In the genomic region with DNA sequence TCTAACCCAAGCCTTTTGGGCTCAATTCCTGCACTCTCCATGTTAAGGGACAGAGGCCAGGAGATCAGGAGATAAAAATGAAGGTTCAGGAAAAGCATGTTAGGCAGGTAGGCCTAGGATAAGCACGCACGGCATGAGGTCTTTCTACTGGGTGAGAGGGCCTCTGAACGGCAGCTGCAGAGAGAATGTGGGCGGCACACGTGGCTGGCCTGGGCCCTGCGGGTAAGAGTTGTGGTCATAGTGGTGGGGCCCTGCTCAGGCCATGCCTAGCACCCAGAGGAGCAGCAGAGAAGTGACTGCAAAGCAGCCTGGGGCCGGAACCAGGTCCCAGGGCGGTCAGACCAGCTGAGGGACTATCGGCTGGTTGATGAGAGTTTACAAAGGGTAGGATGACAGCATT, we compare ENCODE assay signal across 13 cellular contexts. TPM values are rescaled to one million over a fixed set of nuclear protein-coding genes. Genes with fewer than 3 reads are reported as not detected.
DNase-seq lines count a peak whose midpoint lies in the region; ATAC-seq, FAIRE-seq and TF ChIP-seq lines count a peak whose summit lies in the region.
"Had no signal": no experiment of that assay in that cellular context is flagged by ENCODE, and none has a peak within 500 bp of the region (broad histone marks: within the 10 kb centered on the region; RNA-seq: fewer than 3 reads in every experiment).

No MANE protein-coding gene starts in this region.

- no peak for TF ChIP-seq POLR2A in GM12878 (IDR thresholded peaks at IDR 0.05; ENCODE audit: low read depth, low read length)

- DNase-seq in SIG-M5 treated with dmso at 0.1 percent for 504 hours (lab: John Stamatoyannopoulos, UW; ENCODE audit: unreplicated experiment) (peak; percentile 36), SIG-M5 (lab: John Stamatoyannopoulos, UW) (no peak), GM12878 (ENCODE audit: low read depth, low spot score) (peak; percentile 59), upper lobe of right lung (peak; percentile 58), Right ventricle myocardium superior (no peak), NCI-H1092 treated with DMSO at 0.1 percent for 48 hours (lab: John Stamatoyannopoulos, UW) (no peak), mucosa of gallbladder (ENCODE audit: low spot score) (no peak)
- DNase-seq: activated naive CD8-positive, alpha-beta T cell treated with anti-CD3 and anti-CD28 coated beads, Interleukin-2, amount 10 ng/mL, durations not matched to agents 7 days and 5 days; stomach; WERI-Rb-1 had no signal

- H4K20me1 ChIP-seq in GM12878 (ENCODE audit: control insufficient read depth, insufficient read depth), result no peaks in the 10 kb centered on the region

- WGBS in GM12878 (ENCODE audit: insufficient coverage, insufficient replicate concordance, low lambda C conversion rate, missing lambda C conversion rate), result 8% methylated on average over 9 of the region's 9 CpGs

- H3K4me2 ChIP-seq in GM12878 (ENCODE audit: control insufficient read depth, insufficient read depth), result peak overlapping the region; percentile 57; the same call in 1 of the 2 replicates

- H3K9me3 ChIP-seq in GM12878 (replicated peaks; ENCODE audit: control insufficient read depth, insufficient read depth, low read length), result no peaks in the 10 kb centered on the region; the same call in 2 of the 3 replicates
- H3K9me3 ChIP-seq in upper lobe of right lung, result no peaks in the 10 kb centered on the region
- H3K9me3 ChIP-seq: stomach had no signal

- no peaks in the 10 kb centered on the region for H3K36me3 ChIP-seq in GM12878 (ENCODE audit: control insufficient read depth in 2 of 2, insufficient read depth in 2 of 2, low read length in 1 of 2)
- no peaks in the 10 kb centered on the region for H3K36me3 ChIP-seq in upper lobe of right lung
- H3K36me3 ChIP-seq: stomach, WERI-Rb-1 had no signal

- H3K4me1 ChIP-seq in GM12878 (ENCODE audit: control insufficient read depth, insufficient read depth, low read length) (peaks cover 10% of the 10 kb centered on the region; the same call in 1 of the 2 replicates), upper lobe of right lung (peaks cover 5% of the 10 kb centered on the region)

- TF ChIP-seq RAD21 in GM12878 (IDR thresholded peaks at IDR 0.05; ENCODE audit: insufficient read depth, low read depth, low read length), result no peak

- CTCF ChIA-PET in GM12878 (lab: Yijun Ruan, JAX), result interaction anchor here (0.8 to 2.0 kb wide), 4 partner anchors 13 to 64 kb away, joined by 3 to 7 read pairs (median 4); no protein-coding TSS in a partner anchor

- no peaks in the 10 kb centered on the region for H3K79me2 ChIP-seq in GM12878 (ENCODE audit: control insufficient read depth, insufficient read depth, low read length)

- BruUV-seq in GM12878 (replicated peaks; lab: Mats Ljungman, UMichigan), result no TSS peak

- FAIRE-seq in GM12878 (lab: Jason Lieb, UNC), result peak; percentile 77
- FAIRE-seq: A204.1 had no signal

- H3K27me3 ChIP-seq in GM12878 (replicated peaks in 1 of 2; ENCODE audit: control insufficient read depth in 2 of 2, insufficient read depth in 2 of 2, low read length in 1 of 2) (no peaks in the 10 kb centered on the region), upper lobe of right lung (no peaks in the 10 kb centered on the region)

- peak; percentile 69 to 77; a peak in 2 of 4 replicates for TF ChIP-seq EP300 in GM12878 (IDR thresholded peaks at IDR 0.05; ENCODE audit: borderline replicate concordance in 1 of 2, control insufficient read depth in 1 of 2, low read depth in 2 of 2, low read length in 2 of 2)

- in situ Hi-C loops in GM12878 (cut with MboI), result no loop called here

- TF ChIP-seq CTCF in GM12878 (IDR thresholded peaks at IDR 0.05 in 2 of 3, conservative IDR thresholded peaks at IDR 0.05 in 1 of 3; ENCODE audit: control insufficient read depth in 2 of 3, extremely low read depth in 1 of 3, insufficient read depth in 1 of 3, low read depth in 3 of 3, low read length in 3 of 3), result no peak
- TF ChIP-seq CTCF in upper lobe of right lung (IDR thresholded peaks at IDR 0.05), result no peak

- POLR2A ChIA-PET in GM12878 (lab: Charles Lee), result interaction anchor here (0.5 kb wide), 1 partner anchor 17 kb away, joined by 3 read pairs; no protein-coding TSS in a partner anchor

- no peak overlapping the region for H3K27ac ChIP-seq in GM12878 (ENCODE audit: control insufficient read depth, insufficient read depth)
- H3K27ac ChIP-seq in upper lobe of right lung, result no peak overlapping the region
- H3K27ac ChIP-seq: stomach, WERI-Rb-1 had no signal

- RAD21 ChIA-PET in GM12878 (lab: Charles Lee; ENCODE audit: unreplicated experiment), result interaction anchor here (1.2 kb wide), 1 partner anchor 9 kb away, joined by 3 read pairs; no protein-coding TSS in a partner anchor

- SMC1A ChIA-PET in GM12878 (lab: Charles Lee; ENCODE audit: uncharacterized antibody, unreplicated experiment), result interaction anchor here (1.1 to 2.4 kb wide), 4 partner anchors 9 to 61 kb away, joined by 3 to 9 read pairs (median 4); no protein-coding TSS in a partner anchor

- H3K9ac ChIP-seq in GM12878 (ENCODE audit: control insufficient read depth, insufficient read depth, low read length), result no peak overlapping the region

- no peak overlapping the region for H3K4me3 ChIP-seq in GM12878
- H3K4me3 ChIP-seq in upper lobe of right lung, result no peak overlapping the region
- H3K4me3 ChIP-seq: lung, stomach had no signal

- ATAC-seq in HG03432 (IDR thresholded peaks at IDR 0.05; ENCODE audit: unreplicated experiment) (peak; percentile 71), GM12878 (peak; percentile 99), upper lobe of right lung (peak; percentile 47), Right ventricle myocardium superior (ENCODE audit: poor library complexity) (no peak)

- intact Hi-C loops in GM12878 (cut with micrococcal nuclease; ENCODE audit: unreplicated experiment), result no loop called here
- intact Hi-C loops in upper lobe of right lung (cut with DNase I), result no loop called here
- intact Hi-C loops in Right ventricle myocardium superior (cut with DNase I), result no loop called here

- H2AFZ ChIP-seq in GM12878 (ENCODE audit: control insufficient read depth, low read depth, low read length), result no peak overlapping the region

TF ChIP-seq in GM12878, 131 proteins besides CTCF, POLR2A, EP300 and RAD21 (continues in another document):
- TF ChIP-seq NFXL1 (IDR thresholded peaks at IDR 0.05; ENCODE audit: borderline replicate concordance) (no peak), TCF3 (IDR thresholded peaks at IDR 0.05; ENCODE audit: borderline replicate concordance, insufficient read depth, low read depth, low read length) (0 out of 2 replicates have a peak, but pooled peaks have one; percentile 73), GABPA (IDR thresholded peaks at IDR 0.05; ENCODE audit: low read depth) (no peak), IRF3 (IDR thresholded peaks at IDR 0.05) (no peak), HDAC6 (IDR thresholded peaks at IDR 0.05; ENCODE audit: unreplicated experiment) (no peak), POLR2AphosphoS2 (IDR thresholded peaks at IDR 0.05; ENCODE audit: low read depth, low read length) (no peak), MAX (IDR thresholded peaks at IDR 0.05; ENCODE audit: low read depth, low read length) (peak; percentile 85), SUPT20H (IDR thresholded peaks at IDR 0.05; ENCODE audit: borderline replicate concordance, control insufficient read depth, low read depth, low read length) (no peak), NBN (IDR thresholded peaks at IDR 0.05) (peak; percentile 93), MEF2B (IDR thresholded peaks at IDR 0.05; ENCODE audit: partially characterized antibody, poor library complexity, severe bottlenecking) (peak; percentile 72), RBBP5 (conservative IDR thresholded peaks at IDR 0.05) (no peak), POU2F2 (IDR thresholded peaks at IDR 0.05; ENCODE audit: borderline replicate concordance, low read depth, low read length) (peak; percentile 37; the same call in 1 of the 3 replicates), CHD2 (IDR thresholded peaks at IDR 0.05; ENCODE audit: borderline replicate concordance, low read depth, low read length) (peak; percentile 63; the same call in 1 of the 2 replicates), CBFB (IDR thresholded peaks at IDR 0.05; ENCODE audit: low read depth) (peak; percentile 93; the same call in 1 of the 2 replicates), TARDBP (IDR thresholded peaks at IDR 0.05; ENCODE audit: borderline replicate concordance) (no peak), STAT3 (IDR thresholded peaks at IDR 0.05; ENCODE audit: low read depth, low read length) (no peak)

RNA-seq across cellular contexts. Expression of gene FOXO6, which starts 7.5 kb away (rescaled TPM):
- 3.1 and 4.2 TPM in 2 replicates for total RNA-seq in GM12878 (2013; cell fraction: nucleolus; rRNA removed)
- total RNA-seq in GM12878 (2014; rRNA removed) (not detected in 2 replicates), GM12878 (2014; rRNA removed; fragmentation: Illumina TruSeq; extraction: Trizol) (not detected in 2 replicates), GM12878 (2021) (0.13 TPM in 1 of 2 replicates, not detected in the other), upper lobe of right lung (0.43 TPM), Right ventricle myocardium superior (3.6 TPM), mucosa of gallbladder (10.0 TPM)
- not detected for polyA plus RNA-seq in GM12878 (2011; ENCODE audit: low read depth)
- polyA plus RNA-seq in GM12878 (2011; rRNA removed) (0.09 and 0.37 TPM in 2 replicates), GM12878 (2014; fragmentation: Illumina TruSeq; extraction: Trizol) (not detected in 2 replicates), GM12878 (2014; fragmentation: Nextera tagmentation; extraction: Ambion mirVana) (not detected), GM12878 (2014; rRNA removed) (0.05 TPM in 1 of 2 replicates, not detected in the other), GM12878 (2016; fragmentation: Nextera tagmentation; extraction: Ambion mirVana) (not detected)
- 0.18 and 0.25 TPM in 2 replicates for polyA plus RNA-seq in GM12878 (2011; cell fraction: cytosol; rRNA removed)
- 0.57 and 0.67 TPM in 2 replicates for polyA plus RNA-seq in GM12878 (2011; cell fraction: nucleus; rRNA removed)
- 0.05 and 0.07 TPM in 2 replicates for polyA plus RNA-seq in GM12878 (2012)
- 0.10 and 0.15 TPM in 2 replicates for polyA minus RNA-seq in GM12878 (2011; rRNA and poly(A)+ RNA removed)
- 0.67 TPM in 1 of 2 replicates, not detected in the other for polyA minus RNA-seq in GM12878 (2011; cell fraction: cytosol; rRNA and poly(A)+ RNA removed)
- polyA minus RNA-seq in GM12878 (2011; cell fraction: nucleus; rRNA and poly(A)+ RNA removed), result 0.48 and 1.1 TPM in 2 replicates
- total RNA-seq: activated naive CD8-positive, alpha-beta T cell treated with anti-CD3 and anti-CD28 coated beads, Interleukin-2, amount 10 ng/mL, durations not matched to agents 7 days and 5 days had no signal

Comparison
In these comparisons a context has a peak if more than half of its experiments do, and no peak if none do; other contexts are left out.
1. DNase-seq: peak in SIG-M5 treated with dmso at 0.1 percent for 504 hours (single experiment), GM12878 (single experiment) and upper lobe of right lung (single experiment); none in SIG-M5 (single experiment), Right ventricle myocardium superior (single experiment), NCI-H1092 treated with DMSO at 0.1 percent for 48 hours (single experiment) and mucosa of gallbladder (single experiment).